29 cellular contexts compared by ENCODE assay signal in genomic region chr11:126501641-126502040, GRCh38.
"Had no signal": no experiment of that assay in that cellular context is flagged by ENCODE, and none has a peak within 500 bp of the region (broad histone marks: within the 10 kb centered on the region; RNA-seq: fewer than 3 reads in every experiment).

No MANE protein-coding gene starts in this region.

- H3K36me3 ChIP-seq: brain microvascular endothelial cell, gastrocnemius medialis, neutrophil, ovary, prostate gland, suprapubic skin, tibial artery, WERI-Rb-1 had no signal

- H3K27me3 ChIP-seq: ovary had no signal

- H3K4me2 ChIP-seq: hepatocyte, SK-N-SH had no signal

- H2AFZ ChIP-seq: hepatocyte had no signal

- H3K27ac ChIP-seq: brain microvascular endothelial cell, epithelial cell of prostate, gastrocnemius medialis, hepatocyte, neutrophil, ovary, prostate gland, suprapubic skin, tibial artery, WERI-Rb-1 had no signal

- H3K9ac ChIP-seq: SK-N-SH had no signal

- H3K4me1 ChIP-seq: gastrocnemius medialis, prostate gland, suprapubic skin, tibial artery had no signal

- H3K4me3 ChIP-seq: gastrocnemius medialis, hepatocyte, ovary, prostate gland, suprapubic skin, tibial artery had no signal

- H3K9me3 ChIP-seq: gastrocnemius medialis, neutrophil, ovary, prostate gland had no signal

- DNase-seq: activated CD4-positive, alpha-beta memory T cell treated with anti-CD3 and anti-CD28 coated beads for 36 hours; activated CD4-positive, alpha-beta T cell treated with anti-CD3 and anti-CD28 coated beads, Interleukin-2, amount 10 ng/mL, durations not matched to agents 24 days and 14 days; activated CD4-positive, CD25-positive, alpha-beta regulatory T cell treated with anti-CD3 and anti-CD28 coated beads, Interleukin-2, amount 50 U/mL, for 72 hours; activated CD8-positive, alpha-beta memory T cell treated with anti-CD3 and anti-CD28 coated beads, Interleukin-2, amount 50 U/mL, for 4 hours; activated gamma-delta T cell treated with Interleukin-2 at 50 U/mL for 16 hours; activated naive CD4-positive, alpha-beta T cell treated with anti-CD3 and anti-CD28 coated beads, Interleukin-2, amount 50 U/mL, for 16 hours; activated T-cell treated with anti-CD3 and anti-CD28 coated beads, Interleukin-2, amount 50 U/mL, for 1 hour; amniotic stem cell; brain microvascular endothelial cell; gastrocnemius medialis; glutamatergic neuron; islet precursor cell; left colon; mesenchymal stem cell; ovary; retina; SK-N-SH; stimulated activated CD4-positive, alpha-beta T cell treated with anti-CD3 and anti-CD28 coated beads, Interleukin-15, amount 100 ng/mL, for 24 hours; stimulated activated CD4-positive, alpha-beta T cell treated with anti-CD3 and anti-CD28 coated beads, Interleukin-2, amount 100 ng/mL, for 24 hours; stimulated activated naive B cell treated with anti-CD40 and anti-IgM and Interleukin-4, amounts not matched to agents 10 μg/mL and 1 μg/mL and 100 μg/mL, for 72 hours; SW 1271; T-helper 9 cell; tibial artery; WERI-Rb-1 had no signal

- H3K79me2 ChIP-seq: hepatocyte had no signal

- ATAC-seq: gastrocnemius medialis; left colon; stimulated activated naive B cell treated with anti-CD40 and anti-IgM and Interleukin-4, amounts not matched to agents 10 μg/mL and 1 μg/mL and 100 μg/mL, for 72 hours had no signal
